In genomic region chr1:67564193-67564592, GRCh38 we compare ENCODE assay signal across 19 cellular contexts.
DNase-seq lines count a peak whose midpoint lies in the region; ATAC-seq, FAIRE-seq and TF ChIP-seq lines count a peak whose summit lies in the region.
"Had no signal": no experiment of that assay in that cellular context is flagged by ENCODE, and none has a peak within 500 bp of the region (broad histone marks: within the 10 kb centered on the region; RNA-seq: fewer than 3 reads in every experiment).

No MANE protein-coding gene starts in this region.

- no peaks in the 10 kb centered on the region for H3K9me1 ChIP-seq in K562 (ENCODE audit: control insufficient read depth, insufficient read depth, low read length)

- H3K27me3 Mint-ChIP-seq in HFFc6 (ENCODE audit: insufficient read depth), result no peaks in the 10 kb centered on the region; the same call in 1 of the 2 replicates

- H3K4me2 ChIP-seq in K562 (ENCODE audit: insufficient read depth, low read length), result no peak overlapping the region

- H3K79me2 ChIP-seq in K562 (ENCODE audit: control insufficient read depth, insufficient read depth, low read length), result no peaks in the 10 kb centered on the region

- TF ChIP-seq EP300 in K562 (IDR thresholded peaks at IDR 0.05; ENCODE audit: low read length), result no peak

- no peak for TF ChIP-seq POLR2A in K562 (conservative IDR thresholded peaks at IDR 0.05)

- H3K4me3 ChIP-seq in K562, result no peak overlapping the region

- H3K27ac Mint-ChIP-seq in HFFc6, result no peak overlapping the region
- H3K27ac Mint-ChIP-seq: activated CD8-positive, alpha-beta T cell treated with anti-CD3 and anti-CD28 coated beads, Interleukin-2, amount 10 ng/mL, durations not matched to agents 7 days and 5 days; stimulated activated memory B cell treated with anti-CD40 and anti-IgM and Interleukin-4, amounts not matched to agents 10 μg/mL and 1 μg/mL and 100 μg/mL, for 72 hours had no signal

- CTCF ChIA-PET in K562 (lab: Yijun Ruan, JAX; ENCODE audit: low intra/inter-chr PET ratio), result no interaction called here

- H3K4me3 Mint-ChIP-seq in HFFc6, result no peak overlapping the region
- H3K4me3 Mint-ChIP-seq: activated CD8-positive, alpha-beta T cell treated with anti-CD3 and anti-CD28 coated beads, Interleukin-2, amount 10 ng/mL, durations not matched to agents 7 days and 5 days; CD4-positive, CD25-positive, alpha-beta regulatory T cell; central memory CD8-positive, alpha-beta T cell; stimulated activated memory B cell treated with anti-CD40 and anti-IgM and Interleukin-4, amounts not matched to agents 10 μg/mL and 1 μg/mL and 100 μg/mL, for 72 hours had no signal

- no peaks in the 10 kb centered on the region for H3K36me3 Mint-ChIP-seq in HFFc6 (ENCODE audit: low read depth)
- H3K36me3 Mint-ChIP-seq: CD4-positive, CD25-positive, alpha-beta regulatory T cell; stimulated activated memory B cell treated with anti-CD40 and anti-IgM and Interleukin-4, amounts not matched to agents 10 μg/mL and 1 μg/mL and 100 μg/mL, for 72 hours had no signal

- H4K20me1 ChIP-seq in K562 (replicated peaks; ENCODE audit: control insufficient read depth, insufficient read depth, low read length), result no peaks in the 10 kb centered on the region

- H3K9ac ChIP-seq in K562 (ENCODE audit: insufficient read depth in 1 of 2, low read depth in 2 of 2, low read length in 2 of 2), result no peak overlapping the region

- WGBS in K562 (ENCODE audit: insufficient coverage, low coverage, missing lambda C conversion rate), result 78% methylated on average over 7 of the region's 8 CpGs

- intact Hi-C loops in K562 (cut with micrococcal nuclease), result no loop called here
- intact Hi-C loops in left colon (cut with DNase I, micrococcal nuclease), result no loop called here

- H3K27ac ChIP-seq in K562 (ENCODE audit: extremely low read depth, low read depth, low read length), result no peak overlapping the region
- H3K27ac ChIP-seq: RWPE1 had no signal

- no peak for FAIRE-seq in K562 (lab: Jason Lieb, UNC)
- FAIRE-seq: HTR-8/SVneo had no signal

- no TSS peak for BruUV-seq in K562 (replicated peaks; lab: Mats Ljungman, UMichigan)

- H3K4me1 ChIP-seq in K562 (replicated peaks in 1 of 2; ENCODE audit: control insufficient read depth in 2 of 2, insufficient read depth in 2 of 2, low read length in 2 of 2), result peaks cover 15 to 16% of the 10 kb centered on the region in 2 experiments; a peak in 4 of 5 replicates

- POLR2A ChIA-PET in K562 (lab: Yijun Ruan, JAX), result no interaction called here

- no peaks in the 10 kb centered on the region for H3K9me3 ChIP-seq in K562 (replicated peaks; ENCODE audit: control insufficient read depth, insufficient read depth, low read depth, low read length)

- ATAC-seq in GM18867 (IDR thresholded peaks at IDR 0.05; ENCODE audit: unreplicated experiment) (peak; percentile 52), K562 (no peak), left colon (peak; percentile 59), GM18873 (IDR thresholded peaks at IDR 0.05; ENCODE audit: low FRiP score, unreplicated experiment) (no peak), HG02981 (IDR thresholded peaks at IDR 0.05; ENCODE audit: unreplicated experiment) (no peak)
- ATAC-seq: activated CD8-positive, alpha-beta T cell treated with anti-CD3 and anti-CD28 coated beads, Interleukin-2, amount 10 ng/mL, durations not matched to agents 7 days and 5 days; stimulated activated memory B cell treated with anti-CD40 and anti-IgM and Interleukin-4, amounts not matched to agents 10 μg/mL and 1 μg/mL and 100 μg/mL, for 72 hours had no signal

- H2AFZ ChIP-seq in K562 (ENCODE audit: low read depth, low read length), result no peak overlapping the region

- DNase-seq in K562 (ENCODE audit: extremely low read depth in 1 of 4, low spot score in 3 of 4) (no peak), left colon (no peak), stromal cell of bone marrow (ENCODE audit: low read depth) (peak; percentile 79), HT-29 (ENCODE audit: low spot score) (no peak), HFFc6 (no peak)
- DNase-seq: activated CD8-positive, alpha-beta T cell treated with anti-CD3 and anti-CD28 coated beads, Interleukin-2, amount 10 ng/mL, durations not matched to agents 7 days and 5 days; activated naive CD4-positive, alpha-beta T cell treated with Interleukin-2 at 50 U/mL for 16 hours; NCI-H1105; NCI-H446 treated with DMSO at 0.1 percent for 48 hours; occipital lobe; T1000 had no signal

- TF ChIP-seq CTCF in K562 (IDR thresholded peaks at IDR 0.05 in 2 of 3, conservative IDR thresholded peaks at IDR 0.05 in 1 of 3; ENCODE audit: insufficient read depth in 2 of 3, low read depth in 1 of 3, low read length in 3 of 3) (no peak), HFFc6 (IDR thresholded peaks at IDR 0.05) (no peak)

- in situ Hi-C loops in K562 (cut with MboI), result no loop called here

- no peaks in the 10 kb centered on the region for H3K9me3 Mint-ChIP-seq in HFFc6
- H3K9me3 Mint-ChIP-seq: central memory CD8-positive, alpha-beta T cell had no signal

- H3K4me1 Mint-ChIP-seq in HFFc6 (ENCODE audit: low read depth), result peaks cover 31% of the 10 kb centered on the region
- H3K4me1 Mint-ChIP-seq: central memory CD8-positive, alpha-beta T cell; stimulated activated memory B cell treated with anti-CD40 and anti-IgM and Interleukin-4, amounts not matched to agents 10 μg/mL and 1 μg/mL and 100 μg/mL, for 72 hours had no signal

- no peaks in the 10 kb centered on the region for H3K36me3 ChIP-seq in K562 (ENCODE audit: control insufficient read depth, insufficient read depth, low read length)

- H3K27me3 ChIP-seq in K562 (ENCODE audit: control insufficient read depth in 2 of 2, insufficient read depth in 2 of 2, low read length in 2 of 2), result no peaks in the 10 kb centered on the region

- no peak for TF ChIP-seq RAD21 in K562 (CRISPR knock-in tag; conservative IDR thresholded peaks at IDR 0.05 in 1 of 2, IDR thresholded peaks at IDR 0.05 in 1 of 2)

TF ChIP-seq in K562, 482 proteins besides CTCF, POLR2A, EP300 and RAD21:
- TF ChIP-seq MEIS2 (IDR thresholded peaks at IDR 0.05; ENCODE audit: partially characterized antibody), result peak; percentile 13
- TF ChIP-seq POLR2AphosphoS2 (IDR thresholded peaks at IDR 0.05; ENCODE audit: low read length), result no peak
- TF ChIP-seq ZNF551 (CRISPR knock-in tag; IDR thresholded peaks at IDR 0.05), result no peak
- no peak for TF ChIP-seq RBBP5 (IDR thresholded peaks at IDR 0.05; ENCODE audit: borderline replicate concordance, insufficient read depth, low read length, poor library complexity, severe bottlenecking)
- 0 out of 2 replicates have a peak, but pooled peaks have one; percentile 31 for TF ChIP-seq CBX5 (IDR thresholded peaks at IDR 0.05; ENCODE audit: borderline replicate concordance, low read depth)
- TF ChIP-seq CBX3 (IDR thresholded peaks at IDR 0.05; ENCODE audit: borderline replicate concordance in 1 of 2, low read length in 2 of 2), result peak in 1 of 2 experiments; percentile 26; a peak in 1 of 3 replicates
- no peak for TF ChIP-seq LCOR (CRISPR knock-in tag; IDR thresholded peaks at IDR 0.05)
- TF ChIP-seq, protein P1, sequence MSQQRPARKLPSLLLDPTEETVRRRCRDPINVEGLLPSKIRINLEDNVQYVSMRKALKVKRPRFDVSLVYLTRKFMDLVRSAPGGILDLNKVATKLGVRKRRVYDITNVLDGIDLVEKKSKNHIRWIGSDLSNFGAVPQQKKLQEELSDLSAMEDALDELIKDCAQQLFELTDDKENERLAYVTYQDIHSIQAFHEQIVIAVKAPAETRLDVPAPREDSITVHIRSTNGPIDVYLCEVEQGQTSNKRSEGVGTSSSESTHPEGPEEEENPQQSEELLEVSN (IDR thresholded peaks at IDR 0.05; ENCODE audit: borderline replicate concordance in 1 of 2, extremely low read depth in 1 of 2, insufficient read depth in 1 of 2, insufficient read length in 1 of 2, low read depth in 1 of 2, low read length in 1 of 2, poor library complexity in 1 of 2, severe bottlenecking in 1 of 2), result no peak

Comparison
In these comparisons a context has a peak if more than half of its experiments do, and no peak if none do; other contexts are left out.
1. ATAC-seq: peak in GM18867 (single experiment) and left colon (single experiment); none in K562 (single experiment), GM18873 (single experiment) and HG02981 (single experiment).